ENCODE assay signal across 8 cellular contexts in the genomic region with DNA sequence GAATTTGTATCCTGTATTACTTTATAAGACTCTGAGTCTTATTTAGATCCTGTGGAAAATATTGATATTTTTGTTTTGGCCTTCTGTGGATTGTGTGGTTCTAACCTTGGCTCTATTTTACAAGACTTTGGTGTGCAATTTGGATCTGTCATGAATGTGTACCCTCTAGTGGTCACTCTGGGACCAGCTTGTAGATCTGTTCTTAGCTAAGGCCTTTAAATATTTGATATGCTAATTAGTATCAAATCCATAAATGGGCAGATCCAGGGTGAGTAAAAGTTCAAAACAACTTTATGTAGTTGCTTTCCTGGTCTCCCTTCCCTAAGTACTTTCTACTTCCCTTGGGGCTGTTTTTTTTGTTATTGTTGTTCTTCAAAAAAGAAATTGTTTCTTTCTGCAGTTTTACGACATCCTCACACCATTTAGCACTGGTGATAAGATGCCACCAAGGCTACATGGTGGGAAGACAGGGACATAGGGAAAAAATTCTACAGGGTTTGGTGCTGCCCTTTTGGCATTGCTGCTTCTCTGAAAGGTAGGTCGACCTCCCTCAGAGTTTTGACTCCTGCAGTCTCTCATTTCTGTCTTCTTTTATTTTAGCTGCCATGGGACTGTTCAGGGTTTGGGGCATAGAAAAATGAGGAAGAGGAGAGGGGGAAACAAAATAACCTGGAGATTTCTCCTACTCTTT.
A peak's percentile ranks its signal among the peaks of the same experiment; 100 is the strongest.
DNase-seq lines count a peak whose midpoint lies in the region; ATAC-seq, FAIRE-seq and TF ChIP-seq lines count a peak whose summit lies in the region.

No MANE protein-coding gene starts in this region.

- no peak for TF ChIP-seq POLR2A in HepG2 (IDR thresholded peaks at IDR 0.05; ENCODE audit: insufficient read depth in 1 of 2, low read depth in 2 of 2, low read length in 2 of 2)

- H3K9me3 Mint-ChIP-seq in activated T-helper 1 cell treated with anti-CD3 and anti-CD28 coated beads, Interleukin-12 subunit alpha, Interleukin-12 subunit beta, Interleukin-2, Interleukin-4 antibody, amounts not matched to agents 30 ng/mL and 10 ng/mL and 1 ng/mL, durations not matched to agents 14 hours and 24 hours and 36 hours = no peaks in the 10 kb centered on the region

- no peak overlapping the region for H3K27ac Mint-ChIP-seq in activated T-helper 1 cell treated with anti-CD3 and anti-CD28 coated beads, Interleukin-12 subunit alpha, Interleukin-12 subunit beta, Interleukin-2, Interleukin-4 antibody, amounts not matched to agents 30 ng/mL and 10 ng/mL and 1 ng/mL, durations not matched to agents 14 hours and 24 hours and 36 hours

- no peaks in the 10 kb centered on the region for H3K36me3 Mint-ChIP-seq in activated T-helper 1 cell treated with anti-CD3 and anti-CD28 coated beads, Interleukin-12 subunit alpha, Interleukin-12 subunit beta, Interleukin-2, Interleukin-4 antibody, amounts not matched to agents 30 ng/mL and 10 ng/mL and 1 ng/mL, durations not matched to agents 14 hours and 24 hours and 36 hours (ENCODE audit: low read depth)

- H3K27me3 ChIP-seq in GM06990 (replicated peaks; ENCODE audit: control insufficient read depth, insufficient read depth, low read length) (no peaks in the 10 kb centered on the region), bronchial epithelial cell (ENCODE audit: control insufficient read depth, insufficient read depth, low read length) (no peaks in the 10 kb centered on the region), HepG2 (ENCODE audit: control insufficient read depth in 1 of 2, insufficient read depth in 2 of 2, low read length in 2 of 2) (no peaks in the 10 kb centered on the region)

- CTCF ChIA-PET in HepG2 (lab: Yijun Ruan, JAX; ENCODE audit: low intra/inter-chr PET ratio, low total read pairs) = no interaction called here

- no TSS peak for BruUV-seq in HepG2 (replicated peaks; lab: Mats Ljungman, UMichigan)

- H3K79me2 ChIP-seq in HepG2 (ENCODE audit: insufficient read depth, low read length) = no peaks in the 10 kb centered on the region

- in situ Hi-C loops in HepG2 (cut with HindIII; ENCODE audit: extremely low pct_ligation_motif_present, low pct_unique_long_range_greater_than_20kb) = no loop called here

- H3K4me1 Mint-ChIP-seq in activated T-helper 1 cell treated with anti-CD3 and anti-CD28 coated beads, Interleukin-12 subunit alpha, Interleukin-12 subunit beta, Interleukin-2, Interleukin-4 antibody, amounts not matched to agents 30 ng/mL and 10 ng/mL and 1 ng/mL, durations not matched to agents 14 hours and 24 hours and 36 hours (ENCODE audit: low read depth) = no peaks in the 10 kb centered on the region

- H3K27ac ChIP-seq in HepG2 (ENCODE audit: extremely low read length, insufficient read depth, low read length) = no peak overlapping the region

- no peaks in the 10 kb centered on the region for H3K27me3 Mint-ChIP-seq in activated T-helper 1 cell treated with anti-CD3 and anti-CD28 coated beads, Interleukin-12 subunit alpha, Interleukin-12 subunit beta, Interleukin-2, Interleukin-4 antibody, amounts not matched to agents 30 ng/mL and 10 ng/mL and 1 ng/mL, durations not matched to agents 14 hours and 24 hours and 36 hours (ENCODE audit: insufficient read depth)

- no peak for TF ChIP-seq RAD21 in HepG2 (CRISPR knock-in tag; IDR thresholded peaks at IDR 0.05)

- H3K36me3 ChIP-seq in GM06990 (ENCODE audit: control insufficient read depth, insufficient read depth, low read length) (no peaks in the 10 kb centered on the region), bronchial epithelial cell (ENCODE audit: control insufficient read depth, insufficient read depth, low read length) (no peaks in the 10 kb centered on the region), HepG2 (replicated peaks in 1 of 2; ENCODE audit: control insufficient read depth in 1 of 2, insufficient read depth in 2 of 2, low read length in 2 of 2) (no peaks in the 10 kb centered on the region)

- FAIRE-seq in bronchial epithelial cell (lab: Jason Lieb, UNC) (no peak), HepG2 (lab: Jason Lieb, UNC) (no peak)

- no peaks in the 10 kb centered on the region for H3K9me3 ChIP-seq in HepG2 (ENCODE audit: low read length)

- no peaks in the 10 kb centered on the region for H3K4me1 ChIP-seq in HepG2 (ENCODE audit: insufficient read depth, low read length)

- TF ChIP-seq EP300 in HepG2 (IDR thresholded peaks at IDR 0.05; ENCODE audit: low read depth in 2 of 2, low read length in 2 of 2) = no peak
- TF ChIP-seq EP300 in HepG2 (CRISPR knock-in tag; IDR thresholded peaks at IDR 0.05; ENCODE audit: borderline replicate concordance) = no peak

- H2AFZ ChIP-seq in HepG2 (ENCODE audit: low read length) = no peak overlapping the region

- H3K4me3 ChIP-seq in GM06990 (replicated peaks; ENCODE audit: low read depth, low read length) (no peak overlapping the region), bronchial epithelial cell (ENCODE audit: low read depth, low read length) (no peak overlapping the region), HepG2 (replicated peaks in 1 of 3; ENCODE audit: insufficient read depth in 1 of 3, low read depth in 2 of 3, low read length in 3 of 3) (no peak overlapping the region)

- intact Hi-C loops in HepG2 (cut with micrococcal nuclease; ENCODE audit: unreplicated experiment) = loop anchor here (5.0 kb wide), 2 partner anchors 124 to 344 kb away; no protein-coding TSS in a partner anchor
- intact Hi-C loops in activated T-helper 1 cell treated with anti-CD3 and anti-CD28 coated beads, Interleukin-12 subunit alpha, Interleukin-12 subunit beta, Interleukin-2, Interleukin-4 antibody, amounts not matched to agents 30 ng/mL and 10 ng/mL and 1 ng/mL, durations not matched to agents 14 hours and 24 hours and 36 hours (cut with micrococcal nuclease) = loop anchor here (1.0 to 5.0 kb wide), 3 partner anchors 122 to 252 kb away; no protein-coding TSS in a partner anchor

- no peak overlapping the region for H3K4me2 ChIP-seq in HepG2 (ENCODE audit: low read depth, low read length)

- no peaks in the 10 kb centered on the region for H4K20me1 ChIP-seq in HepG2 (ENCODE audit: insufficient read depth, low read length)

- WGBS in HepG2 (ENCODE audit: low lambda C conversion rate) = 100% methylated on average over 2 of the region's 2 CpGs

- H3K9ac ChIP-seq in HepG2 (ENCODE audit: insufficient read depth, low read depth, low read length) = no peak overlapping the region

- TF ChIP-seq CTCF in GM06990 (IDR thresholded peaks at IDR 0.05; ENCODE audit: insufficient read depth, low read length, poor library complexity, severe bottlenecking) (peak; percentile 64), bronchial epithelial cell (IDR thresholded peaks at IDR 0.05; ENCODE audit: insufficient read depth, low read length, severe bottlenecking) (peak; percentile 52), HepG2 (CRISPR knock-in tag; IDR thresholded peaks at IDR 0.05) (no peak; the same call in 1 of the 2 replicates)

- H3K4me3 Mint-ChIP-seq in activated T-helper 1 cell treated with anti-CD3 and anti-CD28 coated beads, Interleukin-12 subunit alpha, Interleukin-12 subunit beta, Interleukin-2, Interleukin-4 antibody, amounts not matched to agents 30 ng/mL and 10 ng/mL and 1 ng/mL, durations not matched to agents 14 hours and 24 hours and 36 hours = no peak overlapping the region

- ATAC-seq in HepG2 = peak; percentile 64
- ATAC-seq in HG03342 (IDR thresholded peaks at IDR 0.05; ENCODE audit: unreplicated experiment) = no peak
- ATAC-seq in HG02798 (IDR thresholded peaks at IDR 0.05; ENCODE audit: poor library complexity, unreplicated experiment) = no peak
- no peak for ATAC-seq in GM21619 (IDR thresholded peaks at IDR 0.05; ENCODE audit: unreplicated experiment)

- DNase-seq in GM06990 (ENCODE audit: extremely low read depth, insufficient read length) (no peak), LoVo (ENCODE audit: low spot score) (peak; percentile 7), bronchial epithelial cell (ENCODE audit: low read depth) (peak; percentile 59), HepG2 (ENCODE audit: low spot score) (peak; percentile 12)
- no peak for DNase-seq in activated T-helper 1 cell treated with anti-CD3 and anti-CD28 coated beads, Interleukin-12 subunit alpha, Interleukin-12 subunit beta, Interleukin-2, Interleukin-4 antibody, amounts not matched to agents 30 ng/mL and 10 ng/mL and 1 ng/mL, durations not matched to agents 14 hours and 24 hours and 36 hours (ENCODE audit: low spot score)

- POLR2A ChIA-PET in HepG2 (lab: Yijun Ruan, JAX) = no interaction called here

TF ChIP-seq in HepG2, 621 proteins besides CTCF, POLR2A, EP300 and RAD21:
- TF ChIP-seq STAG1 (CRISPR knock-in tag; IDR thresholded peaks at IDR 0.05) (peak; percentile 33), LCORL (IDR thresholded peaks at IDR 0.05) (no peak), LCORL (CRISPR knock-in tag; IDR thresholded peaks at IDR 0.05) (no peak)
- TF ChIP-seq, protein P1, sequence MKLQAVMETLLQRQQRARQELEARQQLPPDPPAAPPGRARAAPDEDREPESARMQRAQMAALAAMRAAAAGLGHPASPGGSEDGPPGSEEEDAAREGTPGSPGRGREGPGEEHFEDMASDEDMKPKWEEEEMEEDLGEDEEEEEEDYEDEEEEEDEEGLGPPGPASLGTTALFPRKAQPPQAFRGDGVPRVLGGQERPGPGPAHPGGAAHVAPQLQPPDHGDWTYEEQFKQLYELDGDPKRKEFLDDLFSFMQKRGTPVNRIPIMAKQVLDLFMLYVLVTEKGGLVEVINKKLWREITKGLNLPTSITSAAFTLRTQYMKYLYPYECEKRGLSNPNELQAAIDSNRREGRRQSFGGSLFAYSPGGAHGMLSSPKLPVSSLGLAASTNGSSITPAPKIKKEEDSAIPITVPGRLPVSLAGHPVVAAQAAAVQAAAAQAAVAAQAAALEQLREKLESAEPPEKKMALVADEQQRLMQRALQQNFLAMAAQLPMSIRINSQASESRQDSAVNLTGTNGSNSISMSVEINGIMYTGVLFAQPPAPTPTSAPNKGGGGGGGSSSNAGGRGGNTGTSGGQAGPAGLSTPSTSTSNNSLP (IDR thresholded peaks at IDR 0.05; ENCODE audit: low read depth, low read length) = peak; percentile 44; the same call in 1 of the 2 replicates

Comparison
In these comparisons a context has a peak if more than half of its experiments do, and no peak if none do; other contexts are left out.
1. DNase-seq: peak in LoVo (single experiment), bronchial epithelial cell (single experiment) and HepG2 (single experiment); none in GM06990 (single experiment) and activated T-helper 1 cell treated with anti-CD3 and anti-CD28 coated beads, Interleukin-12 subunit alpha, Interleukin-12 subunit beta, Interleukin-2, Interleukin-4 antibody, amounts not matched to agents 30 ng/mL and 10 ng/mL and 1 ng/mL, durations not matched to agents 14 hours and 24 hours and 36 hours (single experiment).